1 cellular context compared by ENCODE assay signal in the genomic region with DNA sequence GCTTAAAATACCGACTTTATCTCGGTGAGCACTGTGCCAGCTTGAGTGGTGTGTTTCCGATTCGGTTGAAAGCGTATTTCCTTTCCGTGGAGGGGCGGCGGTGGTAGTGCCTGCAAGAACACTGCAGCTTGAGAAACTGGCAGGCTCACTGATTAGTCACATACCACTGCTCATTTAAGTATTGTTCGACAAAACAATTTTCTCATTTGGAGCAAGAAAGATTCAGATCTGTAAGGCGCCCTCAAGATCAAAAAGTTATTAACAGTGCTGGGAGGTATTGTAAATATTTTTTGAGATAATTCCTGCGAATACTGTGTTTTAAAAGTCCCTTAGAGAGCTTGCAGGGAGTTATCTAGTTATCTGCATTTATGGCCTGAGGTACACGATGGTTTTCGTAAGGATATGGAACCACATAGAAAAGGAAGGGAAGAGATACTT.
TF ChIP-seq lines count a peak whose summit lies in the region.

No MANE protein-coding gene starts in this region.

TF ChIP-seq in H1, 55 proteins besides CTCF, POLR2A, EP300 and RAD21 (continued from another document):
- no peak for TF ChIP-seq TAF7 (optimal IDR thresholded peaks at IDR 0.05; ENCODE audit: borderline replicate concordance, low read depth, low read length)
- peak; percentile 48; the same call in 1 of the 2 replicates for TF ChIP-seq CHD1 (IDR thresholded peaks at IDR 0.05; ENCODE audit: low read depth, low read length)
- TF ChIP-seq NRF1 (IDR thresholded peaks at IDR 0.05; ENCODE audit: low read depth, low read length), result no peak
- TF ChIP-seq KDM1A (IDR thresholded peaks at IDR 0.05; ENCODE audit: borderline replicate concordance, low read length), result no peak
- TF ChIP-seq USF2 (IDR thresholded peaks at IDR 0.05; ENCODE audit: low read length), result no peak
- TF ChIP-seq TAF1 (IDR thresholded peaks at IDR 0.05; ENCODE audit: low read depth, low read length), result 0 out of 2 replicates have a peak, but pooled peaks have one; percentile 33
- TF ChIP-seq ZNF274 (IDR thresholded peaks at IDR 0.05; ENCODE audit: borderline replicate concordance, extremely low read depth, low read length), result no peak
- TF ChIP-seq TCF12 (IDR thresholded peaks at IDR 0.05; ENCODE audit: low read depth, low read length), result no peak
- TF ChIP-seq SAP30 (IDR thresholded peaks at IDR 0.05; ENCODE audit: insufficient read depth, insufficient replicate concordance, low read length), result peak; percentile 13
